In genomic region chr2:38462121-38462634, GRCh38 we compare ENCODE assay signal across 1 cellular context.
TF ChIP-seq lines count a peak whose summit lies in the region.

No MANE protein-coding gene starts in this region.

TF ChIP-seq in SK-N-SH, 30 proteins besides CTCF, POLR2A, EP300 and RAD21 (continued from another document):
- TF ChIP-seq EZH2phosphoT487 (IDR thresholded peaks at IDR 0.05; ENCODE audit: borderline replicate concordance, low read depth) = no peak
- TF ChIP-seq ELF1 (IDR thresholded peaks at IDR 0.05) = no peak
- TF ChIP-seq RFX5 (IDR thresholded peaks at IDR 0.05; ENCODE audit: low read length) = no peak
- TF ChIP-seq MEF2A (IDR thresholded peaks at IDR 0.05; ENCODE audit: borderline replicate concordance, low read depth) = no peak
- no peak for TF ChIP-seq TEAD4 (IDR thresholded peaks at IDR 0.05; ENCODE audit: borderline replicate concordance, insufficient read depth)
- TF ChIP-seq SMC3 (IDR thresholded peaks at IDR 0.05; ENCODE audit: low read depth, low read length) = no peak
- no peak for TF ChIP-seq IRF3 (IDR thresholded peaks at IDR 0.05; ENCODE audit: low read depth, low read length)
- no peak for TF ChIP-seq USF1 (IDR thresholded peaks at IDR 0.05; ENCODE audit: borderline replicate concordance, low read depth)
- TF ChIP-seq PBX3 (IDR thresholded peaks at IDR 0.05) = peak; percentile 43; the same call in 1 of the 2 replicates
- no peak for TF ChIP-seq NRF1 (IDR thresholded peaks at IDR 0.05; ENCODE audit: low read depth, low read length)
- TF ChIP-seq CHD2 (IDR thresholded peaks at IDR 0.05; ENCODE audit: low read length, partially characterized antibody) = no peak
